Comparison of ENCODE assay signal across 22 cellular contexts in the genomic region with DNA sequence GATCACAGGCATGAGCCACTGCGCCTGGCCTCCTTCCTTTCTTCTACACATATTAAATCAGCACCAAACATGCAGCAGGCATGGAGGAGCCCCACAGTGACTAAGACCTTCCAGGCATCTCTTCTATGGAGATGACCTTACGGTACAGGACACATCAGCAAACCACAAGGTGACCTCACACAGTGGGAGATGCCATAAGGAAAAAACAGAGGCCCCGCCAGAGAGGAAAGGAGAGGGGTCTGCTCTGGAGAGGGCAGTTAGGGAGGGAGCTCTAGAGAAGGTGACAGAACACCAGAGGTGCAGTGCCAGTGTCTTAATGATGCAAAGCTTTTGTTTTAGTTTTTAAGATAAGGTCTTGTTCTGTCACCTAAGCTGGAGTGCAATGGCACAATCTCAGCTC.
"Had no signal": no experiment of that assay in that cellular context is flagged by ENCODE, and none has a peak within 500 bp of the region (broad histone marks: within the 10 kb centered on the region; RNA-seq: fewer than 3 reads in every experiment).

No MANE protein-coding gene starts in this region.

- H3K4me1 Mint-ChIP-seq: neural progenitor cell; stimulated activated effector memory CD8-positive, alpha-beta T cell treated with anti-CD3 and anti-CD28 coated beads, Interleukin-12 subunit alpha, Interleukin-12 subunit beta, amount 100 ng/mL, for 72 hours had no signal

- H3K4me3 ChIP-seq: gastrocnemius medialis, heart right ventricle, lung, neural progenitor cell, pancreas, prostate gland, right lobe of liver, suprapubic skin, thyroid gland, upper lobe of left lung, uterus had no signal

- ATAC-seq: esophagus mucosa; gastrocnemius medialis; heart right ventricle; left cardiac atrium; left ventricle myocardium superior; natural killer cell treated with Interleukin-12 subunit alpha and Interleukin-12 subunit beta and Interleukin-15 and Interleukin-18, amount 100 ng/mL, for 72 hours; stimulated activated effector memory CD8-positive, alpha-beta T cell treated with anti-CD3 and anti-CD28 coated beads, Interleukin-12 subunit alpha, Interleukin-12 subunit beta, amount 100 ng/mL, for 72 hours; stimulated activated naive CD8-positive, alpha-beta T cell treated with anti-CD3 and anti-CD28 coated beads, Interleukin-15, Interleukin-2, amounts not matched to agents 100 U/mL and 50 U/mL, for 24 hours had no signal

- DNase-seq: gastrocnemius medialis; heart right ventricle; left cardiac atrium; left ventricle myocardium superior; mesenchymal stem cell; midbrain; pancreas; right lobe of liver; stimulated activated CD4-positive, alpha-beta T cell treated with anti-CD3 and anti-CD28 coated beads, Interleukin-4, amount 100 ng/mL, for 1 hour; stimulated activated CD8-positive, alpha-beta memory T cell treated with anti-CD3 and anti-CD28 coated beads, Interleukin-4, amount 100 ng/mL, for 48 hours; stimulated activated naive CD8-positive, alpha-beta T cell treated with anti-CD3 and anti-CD28 coated beads, Interleukin-15, Interleukin-2, amounts not matched to agents 100 U/mL and 50 U/mL, for 24 hours; thyroid gland; upper lobe of left lung; uterus had no signal

- H3K27ac Mint-ChIP-seq: dendritic cell treated with granulocyte-macrophage colony-stimulating factor and Interleukin-4, amounts not matched to agents 40 ng/mL and 50 ng/mL, for 4 days; natural killer cell treated with Interleukin-12 subunit alpha and Interleukin-12 subunit beta and Interleukin-15 and Interleukin-18, amount 100 ng/mL, for 72 hours; neural progenitor cell; stimulated activated effector memory CD8-positive, alpha-beta T cell treated with anti-CD3 and anti-CD28 coated beads, Interleukin-12 subunit alpha, Interleukin-12 subunit beta, amount 100 ng/mL, for 72 hours had no signal

- H3K4me3 Mint-ChIP-seq: dendritic cell treated with granulocyte-macrophage colony-stimulating factor and Interleukin-4, amounts not matched to agents 40 ng/mL and 50 ng/mL, for 4 days; natural killer cell treated with Interleukin-12 subunit alpha and Interleukin-12 subunit beta and Interleukin-15 and Interleukin-18, amount 100 ng/mL, for 72 hours; neural progenitor cell; stimulated activated effector memory CD8-positive, alpha-beta T cell treated with anti-CD3 and anti-CD28 coated beads, Interleukin-12 subunit alpha, Interleukin-12 subunit beta, amount 100 ng/mL, for 72 hours had no signal

- H3K9me3 Mint-ChIP-seq: dendritic cell treated with granulocyte-macrophage colony-stimulating factor and Interleukin-4, amounts not matched to agents 40 ng/mL and 50 ng/mL, for 4 days; natural killer cell treated with Interleukin-12 subunit alpha and Interleukin-12 subunit beta and Interleukin-15 and Interleukin-18, amount 100 ng/mL, for 72 hours; neural progenitor cell; stimulated activated effector memory CD8-positive, alpha-beta T cell treated with anti-CD3 and anti-CD28 coated beads, Interleukin-12 subunit alpha, Interleukin-12 subunit beta, amount 100 ng/mL, for 72 hours had no signal

- H3K36me3 Mint-ChIP-seq: natural killer cell treated with Interleukin-12 subunit alpha and Interleukin-12 subunit beta and Interleukin-15 and Interleukin-18, amount 100 ng/mL, for 72 hours; neural progenitor cell; stimulated activated effector memory CD8-positive, alpha-beta T cell treated with anti-CD3 and anti-CD28 coated beads, Interleukin-12 subunit alpha, Interleukin-12 subunit beta, amount 100 ng/mL, for 72 hours had no signal
